Comparison of ENCODE assay signal across 1 cellular context in genomic region chrX:6574762-6575161, GRCh38.
TF ChIP-seq lines count a peak whose summit lies in the region.

No MANE protein-coding gene starts in this region.

TF ChIP-seq in liver, 16 proteins besides CTCF, POLR2A, EP300 and RAD21 (continued from another document):
- TF ChIP-seq, protein P1, sequence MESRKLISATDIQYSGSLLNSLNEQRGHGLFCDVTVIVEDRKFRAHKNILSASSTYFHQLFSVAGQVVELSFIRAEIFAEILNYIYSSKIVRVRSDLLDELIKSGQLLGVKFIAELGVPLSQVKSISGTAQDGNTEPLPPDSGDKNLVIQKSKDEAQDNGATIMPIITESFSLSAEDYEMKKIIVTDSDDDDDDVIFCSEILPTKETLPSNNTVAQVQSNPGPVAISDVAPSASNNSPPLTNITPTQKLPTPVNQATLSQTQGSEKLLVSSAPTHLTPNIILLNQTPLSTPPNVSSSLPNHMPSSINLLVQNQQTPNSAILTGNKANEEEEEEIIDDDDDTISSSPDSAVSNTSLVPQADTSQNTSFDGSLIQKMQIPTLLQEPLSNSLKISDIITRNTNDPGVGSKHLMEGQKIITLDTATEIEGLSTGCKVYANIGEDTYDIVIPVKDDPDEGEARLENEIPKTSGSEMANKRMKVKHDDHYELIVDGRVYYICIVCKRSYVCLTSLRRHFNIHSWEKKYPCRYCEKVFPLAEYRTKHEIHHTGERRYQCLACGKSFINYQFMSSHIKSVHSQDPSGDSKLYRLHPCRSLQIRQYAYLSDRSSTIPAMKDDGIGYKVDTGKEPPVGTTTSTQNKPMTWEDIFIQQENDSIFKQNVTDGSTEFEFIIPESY (IDR thresholded peaks at IDR 0.05) = no peak
- no peak for TF ChIP-seq HNF4G (IDR thresholded peaks at IDR 0.05)
- TF ChIP-seq TAF1 (conservative IDR thresholded peaks at IDR 0.05) = no peak
- no peak for TF ChIP-seq GABPA (IDR thresholded peaks at IDR 0.05 in 1 of 2, conservative IDR thresholded peaks at IDR 0.05 in 1 of 2)
- TF ChIP-seq FOXA1 (IDR thresholded peaks at IDR 0.05) = no peak
- TF ChIP-seq FOXA2 (IDR thresholded peaks at IDR 0.05) = no peak
- TF ChIP-seq HNF4A (conservative IDR thresholded peaks at IDR 0.05) = no peak
